ENCODE assay signal across 19 cellular contexts in the genomic region with DNA sequence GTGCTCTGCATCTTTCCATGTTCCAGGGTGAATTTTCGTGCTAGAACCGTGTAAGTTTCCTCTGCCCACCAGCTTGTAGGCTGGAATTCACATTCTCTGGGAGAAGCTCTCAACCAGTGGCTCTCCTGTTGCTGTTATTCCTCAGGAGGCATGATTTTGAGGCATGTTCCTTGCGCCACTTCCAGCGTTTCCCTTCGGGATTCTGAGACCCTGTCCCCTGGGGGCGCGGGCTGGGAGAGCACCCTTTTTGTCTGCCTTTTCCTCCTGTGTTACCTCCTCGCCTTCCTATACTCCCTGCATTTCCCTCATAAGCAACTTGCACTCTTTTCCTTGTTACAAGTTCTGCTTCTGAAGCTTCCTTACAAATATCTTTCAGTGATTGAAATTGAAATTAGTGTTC.
DNase-seq lines count a peak whose midpoint lies in the region; ATAC-seq, FAIRE-seq and TF ChIP-seq lines count a peak whose summit lies in the region.
"Had no signal": no experiment of that assay in that cellular context is flagged by ENCODE, and none has a peak within 500 bp of the region (broad histone marks: within the 10 kb centered on the region; RNA-seq: fewer than 3 reads in every experiment).

No MANE protein-coding gene starts in this region.

- H3K4ac ChIP-seq in H1 (replicated peaks; ENCODE audit: insufficient read length, low read depth, low read length) = no peak overlapping the region

- no peak overlapping the region for H3K56ac ChIP-seq in H1 (replicated peaks; ENCODE audit: insufficient read length, low read depth, low read length)

- no peaks in the 10 kb centered on the region for H3K79me2 ChIP-seq in GM23338 (replicated peaks; ENCODE audit: insufficient read depth)
- H3K79me2 ChIP-seq in H1 (ENCODE audit: control insufficient read depth in 1 of 2, insufficient read depth in 2 of 2, low read length in 2 of 2) = no peaks in the 10 kb centered on the region
- H3K79me2 ChIP-seq in neural progenitor cell (ENCODE audit: low read depth) = no peaks in the 10 kb centered on the region

- DNase-seq in GM23338 (ENCODE audit: low spot score) (peak; percentile 56), H1 (ENCODE audit: low read depth in 1 of 2, low spot score in 2 of 2) (no peak), islet precursor cell (peak; percentile 70), neural progenitor cell (ENCODE audit: low spot score) (no peak), urothelium cell line (ENCODE audit: low spot score) (no peak), DMS79 treated with DMSO at 0.1 percent for 48 hours (lab: John Stamatoyannopoulos, UW) (no peak)
- DNase-seq: DMS153, NCI-H1048, NCI-H1417 treated with DMSO at 0.1 percent for 48 hours, NCI-H1694 treated with DMSO at 0.1 percent for 48 hours, NCI-H2081, NCI-H2227 treated with DMSO at 0.1 percent for 48 hours, NCI-H510A, NCI-H69, Right ventricle myocardium superior, RPMI8226 had no signal

- H3K27me3 ChIP-seq in GM23338 (ENCODE audit: insufficient read depth) = no peaks in the 10 kb centered on the region
- H3K27me3 ChIP-seq in H1 (replicated peaks in 1 of 4; ENCODE audit: control insufficient read depth in 3 of 4, extremely low read depth in 1 of 4, insufficient read depth in 3 of 4, low read length in 3 of 4) = no peaks in the 10 kb centered on the region
- H3K27me3 ChIP-seq in neural progenitor cell = no peaks in the 10 kb centered on the region

- no peak overlapping the region for H3K14ac ChIP-seq in H1 (ENCODE audit: insufficient read length)

- H3K9ac ChIP-seq in H1 (replicated peaks in 1 of 4; ENCODE audit: extremely low read depth in 1 of 4, low read depth in 3 of 4, low read length in 3 of 4) = no peak overlapping the region
- no peak overlapping the region for H3K9ac ChIP-seq in neural progenitor cell

- H3K9me3 ChIP-seq in H1 (ENCODE audit: insufficient read depth in 2 of 2, low read depth in 1 of 2, low read length in 1 of 2) (no peaks in the 10 kb centered on the region), neural progenitor cell (ENCODE audit: low read depth) (no peaks in the 10 kb centered on the region)
- H3K9me3 ChIP-seq: HAP-1 had no signal

- 0 out of 2 replicates have a peak overlapping the region, but pooled peaks have one; percentile 11 for H2BK20ac ChIP-seq in H1 (ENCODE audit: low read length)

- H3F3A ChIP-seq in GM23338 (replicated peaks; ENCODE audit: low read depth) = no peaks in the 10 kb centered on the region
- H3F3A ChIP-seq in neural progenitor cell (ENCODE audit: low read depth) = no peaks in the 10 kb centered on the region

- POLR2A ChIA-PET in H1 (lab: Charles Lee; ENCODE audit: partially characterized antibody) = no interaction called here

- peaks cover 33% of the 10 kb centered on the region for H3K4me1 Mint-ChIP-seq in GM23338
- no peaks in the 10 kb centered on the region for H3K4me1 Mint-ChIP-seq in neural progenitor cell

- peak overlapping the region; percentile 15 for H4K91ac ChIP-seq in H1 (replicated peaks; ENCODE audit: insufficient read length, low read length)

- no peak overlapping the region for H2BK120ac ChIP-seq in H1 (replicated peaks; ENCODE audit: low read depth, low read length)

- H4K5ac ChIP-seq in H1 (ENCODE audit: insufficient read length, low read depth, low read length) = no peak overlapping the region

- peak; percentile 32 for FAIRE-seq in H1 (lab: Jason Lieb, UNC)
- FAIRE-seq in urothelium cell line (lab: Jason Lieb, UNC) = no peak

- H2BK15ac ChIP-seq in H1 (ENCODE audit: low read length) = no peak overlapping the region

- no peak overlapping the region for H3K27ac ChIP-seq in GM23338 (ENCODE audit: low read depth)
- H3K27ac ChIP-seq in H1 (ENCODE audit: low read depth, low read length) = no peak overlapping the region
- no peak overlapping the region for H3K27ac ChIP-seq in neural progenitor cell

- H3K4me3 ChIP-seq in GM23338 (no peak overlapping the region), H1 (ENCODE audit: extremely low read depth in 1 of 4, insufficient read depth in 2 of 4, low read depth in 3 of 4, low read length in 4 of 4) (no peak overlapping the region), neural progenitor cell (no peak overlapping the region)
- H3K4me3 ChIP-seq: HAP-1 had no signal

- no peaks in the 10 kb centered on the region for H3K79me1 ChIP-seq in H1 (ENCODE audit: low read depth, low read length)

- TF ChIP-seq CTCF in GM23338 (conservative IDR thresholded peaks at IDR 0.05; ENCODE audit: low read depth in 2 of 2) = 0 out of 4 replicates have a peak, but pooled peaks of 1 of the 2 experiments have one; percentile 21
- peak in 2 of 3 experiments; percentile 9 to 30; a peak in 3 of 4 replicates for TF ChIP-seq CTCF in H1 (IDR thresholded peaks at IDR 0.05; ENCODE audit: control extremely low read depth in 1 of 3, insufficient read depth in 1 of 3, low read depth in 1 of 3, low read length in 3 of 3)
- no peak for TF ChIP-seq CTCF in neural progenitor cell (IDR thresholded peaks at IDR 0.05)

- H4K20me1 ChIP-seq in GM23338 (replicated peaks; ENCODE audit: insufficient read depth) = no peaks in the 10 kb centered on the region
- H4K20me1 ChIP-seq in H1 (replicated peaks in 1 of 2; ENCODE audit: control insufficient read depth in 1 of 2, insufficient read depth in 2 of 2, low read length in 2 of 2) = no peaks in the 10 kb centered on the region
- no peaks in the 10 kb centered on the region for H4K20me1 ChIP-seq in neural progenitor cell (ENCODE audit: low read depth)

- peak overlapping the region; percentile 61; the same call in 1 of the 2 replicates for H2AFZ ChIP-seq in GM23338
- H2AFZ ChIP-seq in H1 (ENCODE audit: low read length) = peak overlapping the region; percentile 87; the same call in 1 of the 2 replicates
- H2AFZ ChIP-seq in neural progenitor cell (replicated peaks) = peak overlapping the region; percentile 44

- H3K23ac ChIP-seq in H1 (ENCODE audit: insufficient read length) = no peak overlapping the region

- H3K4me2 ChIP-seq in GM23338 (no peak overlapping the region), H1 (ENCODE audit: insufficient read depth in 1 of 2, low read depth in 2 of 2, low read length in 2 of 2) (peak overlapping the region in 1 of 2 experiments; percentile 23; a peak in 1 of 4 replicates), neural progenitor cell (no peak overlapping the region)

- no peaks in the 10 kb centered on the region for H3K27me3 Mint-ChIP-seq in GM23338 (ENCODE audit: insufficient read depth, low read depth, poor library complexity)
- no peaks in the 10 kb centered on the region for H3K27me3 Mint-ChIP-seq in neural progenitor cell (ENCODE audit: insufficient read depth, low read depth)

- ATAC-seq in GM23338 = peak; percentile 90
- no peak for ATAC-seq in HG02759 (IDR thresholded peaks at IDR 0.05; ENCODE audit: unreplicated experiment)
- ATAC-seq in GM19455 (IDR thresholded peaks at IDR 0.05; ENCODE audit: unreplicated experiment) = no peak

- no peak for TF ChIP-seq EP300 in H1 (IDR thresholded peaks at IDR 0.05; ENCODE audit: borderline replicate concordance in 1 of 2, low read depth in 2 of 2, low read length in 2 of 2)

- 60% methylated on average over 8 of the region's 8 CpGs; no CpG with 5 or more reads in 1 of the 2 experiments for WGBS in H1 (ENCODE audit: extremely low coverage in 1 of 2, insufficient coverage in 1 of 2, insufficient read length in 1 of 2, insufficient replicate concordance in 2 of 2, low coverage in 1 of 2, low lambda C conversion rate in 2 of 2, missing lambda C conversion rate in 1 of 2), 2 experiments

- H3K27ac Mint-ChIP-seq in GM23338 (no peak overlapping the region), neural progenitor cell (no peak overlapping the region)

- peak overlapping the region; percentile 84 for H2BK12ac ChIP-seq in H1 (ENCODE audit: low read depth, low read length)

- H3K9me3 Mint-ChIP-seq in GM23338 (peaks cover 3% of the 10 kb centered on the region; the same call in 2 of the 3 replicates), neural progenitor cell (no peaks in the 10 kb centered on the region)

- no peaks in the 10 kb centered on the region for H3K36me3 Mint-ChIP-seq in GM23338 (ENCODE audit: low read depth)
- H3K36me3 Mint-ChIP-seq in neural progenitor cell = no peaks in the 10 kb centered on the region

- no peaks in the 10 kb centered on the region for H3K9me2 ChIP-seq in GM23338 (ENCODE audit: insufficient read depth)

- peaks cover 18% of the 10 kb centered on the region; the same call in 1 of the 2 replicates for H3K4me1 ChIP-seq in GM23338 (ENCODE audit: insufficient read depth)
- H3K4me1 ChIP-seq in H1 (replicated peaks in 1 of 4; ENCODE audit: control insufficient read depth in 3 of 4, insufficient read depth in 4 of 4, low read length in 3 of 4) = peaks cover 0 to 12% (median 5%) of the 10 kb centered on the region in 4 experiments; a peak in 6 of 7 replicates
- H3K4me1 ChIP-seq in neural progenitor cell = peaks cover 14% of the 10 kb centered on the region
- H3K4me1 ChIP-seq: HAP-1 had no signal

- H2BK5ac ChIP-seq in H1 (ENCODE audit: low read depth, low read length) = peak overlapping the region; percentile 36; the same call in 1 of the 2 replicates

- H3K36me3 ChIP-seq in GM23338 (ENCODE audit: insufficient read depth) = no peaks in the 10 kb centered on the region
- no peaks in the 10 kb centered on the region for H3K36me3 ChIP-seq in H1 (ENCODE audit: control insufficient read depth in 2 of 4, insufficient read depth in 4 of 4, low read length in 3 of 4)
- no peaks in the 10 kb centered on the region for H3K36me3 ChIP-seq in neural progenitor cell
- H3K36me3 ChIP-seq: HAP-1 had no signal

- H3K23me2 ChIP-seq in H1 (ENCODE audit: low read depth, low read length) = no peaks in the 10 kb centered on the region

- H3K18ac ChIP-seq in H1 (ENCODE audit: extremely low read depth, low read length) = peak overlapping the region; percentile 54; the same call in 1 of the 2 replicates

- H3K4me3 Mint-ChIP-seq in GM23338 (no peak overlapping the region), neural progenitor cell (no peak overlapping the region)

- no peak for TF ChIP-seq POLR2A in H1 (IDR thresholded peaks at IDR 0.05; ENCODE audit: control extremely low read depth in 1 of 2, low read depth in 2 of 2, low read length in 2 of 2)

- CTCF ChIA-PET in H1 (lab: Charles Lee; ENCODE audit: partially characterized antibody) = interaction anchor here (3.0 kb wide), 1 partner anchor 11 kb away, joined by 11 read pairs; no protein-coding TSS in a partner anchor

- no peak overlapping the region for H2AK5ac ChIP-seq in H1 (ENCODE audit: low read depth, low read length)

- H4K8ac ChIP-seq in H1 (ENCODE audit: extremely low read depth, insufficient read depth, low read length) = no peak overlapping the region

- TF ChIP-seq RAD21 in H1 (IDR thresholded peaks at IDR 0.05 in 1 of 2, conservative IDR thresholded peaks at IDR 0.05 in 1 of 2; ENCODE audit: low read depth in 2 of 2, low read length in 2 of 2) = peak in 1 of 2 experiments; percentile 31; a peak in 2 of 4 replicates

TF ChIP-seq in GM23338, 12 proteins besides CTCF, POLR2A, EP300 and RAD21 (continues in another document):
- TF ChIP-seq ZNF114 (CRISPR knock-in tag; IDR thresholded peaks at IDR 0.05) = no peak

TF ChIP-seq in H1, 55 proteins besides CTCF, POLR2A, EP300 and RAD21:
- TF ChIP-seq YY1 (IDR thresholded peaks at IDR 0.05; ENCODE audit: low read depth, low read length) (no peak), TEAD4 (IDR thresholded peaks at IDR 0.05; ENCODE audit: low read depth, low read length) (0 out of 2 replicates have a peak, but pooled peaks have one; percentile 1)

Comparison
In these comparisons a context has a peak if more than half of its experiments do, and no peak if none do; other contexts are left out.
1. DNase-seq: peak in GM23338 (single experiment) and islet precursor cell (single experiment); none in H1 (0 of 2), neural progenitor cell (single experiment), urothelium cell line (single experiment) and DMS79 treated with DMSO at 0.1 percent for 48 hours (single experiment).
2. Peak in every context shown above with its lines, with median percentiles within 50 percentile points of each other: H2AFZ ChIP-seq.